Comparison of ENCODE assay signal across 10 cellular contexts in the genomic region with DNA sequence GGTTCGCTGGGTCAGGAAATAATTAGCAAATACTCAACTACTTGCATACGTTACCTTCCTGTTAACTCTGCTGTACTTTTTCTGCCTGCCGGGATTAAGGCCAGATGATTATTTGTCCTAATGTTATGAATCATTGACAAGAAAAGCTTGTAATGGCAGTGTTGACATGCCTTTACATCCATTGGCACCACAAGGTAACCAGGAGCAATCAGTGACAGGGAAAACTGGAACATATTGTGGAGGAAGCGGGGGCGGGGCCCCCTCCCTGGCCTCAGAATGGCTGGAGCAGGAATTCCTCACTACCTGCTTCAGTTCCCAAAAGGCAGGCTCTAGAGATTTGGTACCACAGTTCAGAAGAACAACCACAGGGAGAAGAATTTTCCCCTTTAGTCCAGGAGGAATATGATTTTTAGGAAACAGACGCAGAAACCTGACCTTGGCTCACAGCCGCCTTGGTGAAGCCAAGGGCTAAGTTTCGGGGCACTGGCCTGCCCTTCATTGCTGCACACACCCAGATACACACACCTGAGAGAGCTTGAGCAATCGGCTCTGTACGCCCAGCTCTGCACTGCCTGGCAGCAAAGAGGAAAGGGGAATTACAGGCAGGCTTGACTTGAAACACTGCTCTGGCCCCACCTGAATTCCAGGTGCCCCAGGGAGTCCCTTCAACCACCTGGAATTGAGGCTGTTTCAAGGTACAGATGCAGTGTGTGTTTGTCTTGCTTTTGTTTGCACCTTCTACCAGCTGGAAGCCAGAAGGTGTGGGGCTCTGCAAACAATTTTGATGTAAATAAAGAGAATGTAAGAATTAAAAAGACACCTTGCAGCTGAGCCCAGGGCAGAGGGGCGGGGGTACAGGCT.
DNase-seq lines count a peak whose midpoint lies in the region; ATAC-seq and TF ChIP-seq lines count a peak whose summit lies in the region.
"Had no signal": no experiment of that assay in that cellular context is flagged by ENCODE, and none has a peak within 500 bp of the region (broad histone marks: within the 10 kb centered on the region; RNA-seq: fewer than 3 reads in every experiment).

No MANE protein-coding gene starts in this region.

- no peak for TF ChIP-seq CTCF in colonic mucosa (IDR thresholded peaks at IDR 0.05)
- no peak for TF ChIP-seq CTCF in right lobe of liver (IDR thresholded peaks at IDR 0.05)
- TF ChIP-seq CTCF in spleen (IDR thresholded peaks at IDR 0.05 in 8 of 11, conservative IDR thresholded peaks at IDR 0.05 in 3 of 11): no peak

- H3K27me3 ChIP-seq in colonic mucosa (no peaks in the 10 kb centered on the region), right lobe of liver (no peaks in the 10 kb centered on the region), spleen (replicated peaks in 1 of 7) (no peaks in the 10 kb centered on the region)
- H3K27me3 ChIP-seq: gastroesophageal sphincter had no signal

- TF ChIP-seq POLR2A in right lobe of liver (IDR thresholded peaks at IDR 0.05): no peak
- TF ChIP-seq POLR2A in spleen (IDR thresholded peaks at IDR 0.05): no peak

- H3K9me3 ChIP-seq in colonic mucosa (no peaks in the 10 kb centered on the region), right lobe of liver (no peaks in the 10 kb centered on the region), spleen (no peaks in the 10 kb centered on the region)
- H3K9me3 ChIP-seq: gastroesophageal sphincter had no signal

- 43% methylated on average over 9 of the region's 11 CpGs for WGBS in right lobe of liver (ENCODE audit: insufficient coverage, low coverage, low lambda C conversion rate, missing lambda C conversion rate)
- 48 to 67% (median 60%) methylated on average over 9 to 11 of the region's 11 CpGs for WGBS in spleen, 5 donors

- H3K4me1 ChIP-seq in colonic mucosa (peaks cover 9% of the 10 kb centered on the region), right lobe of liver (no peaks in the 10 kb centered on the region), spleen (peaks cover 0 to 10% (median 0%) of the 10 kb centered on the region in 6 donors)
- H3K4me1 ChIP-seq: gastroesophageal sphincter had no signal

- peak overlapping the region in 1 of 2 donors; percentile 59 for H3K9ac ChIP-seq in colonic mucosa (ENCODE audit: low read depth in 2 of 2, low read length in 2 of 2)

- intact Hi-C loops in colonic mucosa (cut with DNase I): no loop called here
- intact Hi-C loops in right lobe of liver (cut with DNase I): no loop called here
- intact Hi-C loops in spleen (cut with DNase I; ENCODE audit: low total_unique reads): no loop called here

- ATAC-seq in right lobe of liver: peak; percentile 79 to 95 (median 88)
- ATAC-seq: gastroesophageal sphincter had no signal

- H3K4me3 ChIP-seq in colonic mucosa: no peak overlapping the region
- H3K4me3 ChIP-seq in right lobe of liver: no peak overlapping the region
- no peak overlapping the region for H3K4me3 ChIP-seq in spleen
- H3K4me3 ChIP-seq: gastroesophageal sphincter had no signal

- H3K36me3 ChIP-seq in colonic mucosa (no peaks in the 10 kb centered on the region), right lobe of liver (no peaks in the 10 kb centered on the region), spleen (no peaks in the 10 kb centered on the region)
- H3K36me3 ChIP-seq: gastroesophageal sphincter had no signal

- H3K27ac ChIP-seq in colonic mucosa (peak overlapping the region; percentile 83), right lobe of liver (no peak overlapping the region), spleen (no peak overlapping the region)
- H3K27ac ChIP-seq: gastroesophageal sphincter had no signal

- DNase-seq in DMS153 treated with DMSO at 0.1 percent for 48 hours (lab: John Stamatoyannopoulos, UW; ENCODE audit: unreplicated experiment): peak; percentile 68
- DNase-seq in NCI-H2107 treated with DMSO at 0.1 percent for 48 hours (lab: John Stamatoyannopoulos, UW; ENCODE audit: unreplicated experiment): peak; percentile 91
- DNase-seq in colonic mucosa: peak; percentile 86
- DNase-seq in right lobe of liver: peak; percentile 42 to 61 (median 50)
- DNase-seq in GF-D8 (lab: John Stamatoyannopoulos, UW): no peak
- no peak for DNase-seq in NK-92 (lab: John Stamatoyannopoulos, UW; ENCODE audit: unreplicated experiment)
- no peak for DNase-seq in HuH-7.5 (ENCODE audit: low spot score)
- DNase-seq in spleen: no peak
- DNase-seq: activated CD4-positive, alpha-beta T cell treated with anti-CD3 and anti-CD28 coated beads, Interleukin-2, amount 50 U/mL, for 48 hours had no signal

Comparison
In these comparisons a context has a peak if more than half of its experiments do, and no peak if none do; other contexts are left out.
1. DNase-seq: peak in DMS153 treated with DMSO at 0.1 percent for 48 hours (single experiment), NCI-H2107 treated with DMSO at 0.1 percent for 48 hours (single experiment), colonic mucosa (single experiment) and right lobe of liver (3 of 3); none in GF-D8 (single experiment), NK-92 (single experiment), HuH-7.5 (single experiment) and spleen (single experiment).